ENCODE assay signal across 17 cellular contexts in the genomic region with DNA sequence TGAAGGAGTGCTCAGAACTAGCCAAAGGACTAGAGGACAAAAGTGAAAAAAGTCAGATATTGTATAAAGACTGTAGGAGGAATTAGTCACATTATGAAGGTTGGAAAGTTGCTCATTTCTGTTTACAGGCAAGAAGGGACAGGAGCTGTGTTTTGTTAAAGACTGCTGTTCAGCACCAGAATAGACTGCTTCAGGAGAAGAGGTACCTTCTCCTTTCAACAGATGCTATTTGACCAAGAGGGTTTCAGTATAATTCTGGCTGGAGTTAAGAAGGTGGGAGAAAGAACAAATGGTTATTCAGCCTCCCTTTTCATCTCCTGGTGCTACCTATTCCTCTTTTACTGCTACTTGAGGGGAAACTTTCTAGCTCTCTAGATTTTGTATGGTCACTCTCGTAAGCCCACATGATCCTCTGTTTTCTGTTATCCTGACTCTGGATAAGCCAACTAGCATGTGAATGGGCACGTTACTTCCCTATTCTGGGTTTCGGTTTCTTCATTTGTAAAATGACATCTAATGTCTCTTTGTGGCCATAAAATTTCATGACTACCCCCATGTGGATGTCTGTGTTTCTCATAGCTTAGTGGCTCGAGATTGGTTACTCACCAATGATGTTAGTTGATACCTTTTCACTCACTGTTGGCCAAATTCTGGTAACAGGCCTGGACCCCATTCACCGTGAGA.
DNase-seq lines count a peak whose midpoint lies in the region; ATAC-seq and TF ChIP-seq lines count a peak whose summit lies in the region.
"Had no signal": no experiment of that assay in that cellular context is flagged by ENCODE, and none has a peak within 500 bp of the region (broad histone marks: within the 10 kb centered on the region; RNA-seq: fewer than 3 reads in every experiment).

No MANE protein-coding gene starts in this region.

- H3K4me3 ChIP-seq in OCI-LY3 (ENCODE audit: low read length) (peak overlapping the region; percentile 25; the same call in 1 of the 2 replicates), dorsolateral prefrontal cortex (no peak overlapping the region)
- H3K4me3 ChIP-seq: SJSA1 had no signal

- peaks cover 18% of the 10 kb centered on the region for H3K4me1 ChIP-seq in OCI-LY3 (ENCODE audit: low read length)
- H3K4me1 ChIP-seq: SJSA1 had no signal

- no peaks in the 10 kb centered on the region for H4K20me1 ChIP-seq in OCI-LY3 (ENCODE audit: insufficient read depth, low read length)

- H3K9me3 ChIP-seq in OCI-LY3 (ENCODE audit: insufficient read depth, low read length): no peaks in the 10 kb centered on the region
- H3K9me3 ChIP-seq: SJSA1 had no signal

- H3K79me2 ChIP-seq in OCI-LY3 (ENCODE audit: low read length): no peaks in the 10 kb centered on the region

- H3K36me3 ChIP-seq in OCI-LY3 (replicated peaks; ENCODE audit: low read depth, low read length): no peaks in the 10 kb centered on the region
- H3K36me3 ChIP-seq: SJSA1 had no signal

- intact Hi-C loops in dorsolateral prefrontal cortex (cut with DNase I): no loop called here

- ATAC-seq in GM18907 (IDR thresholded peaks at IDR 0.05; ENCODE audit: unreplicated experiment): peak; percentile 61
- ATAC-seq in HG03135 (IDR thresholded peaks at IDR 0.05; ENCODE audit: unreplicated experiment): no peak

- H3K27me3 ChIP-seq in OCI-LY3 (ENCODE audit: low read depth, low read length) (no peaks in the 10 kb centered on the region), dorsolateral prefrontal cortex (peaks cover 0 to 70% (median 5%) of the 10 kb centered on the region in 45 donors)
- H3K27me3 ChIP-seq: SJSA1 had no signal

- H2AFZ ChIP-seq in OCI-LY3 (ENCODE audit: low read depth, low read length): no peak overlapping the region

- DNase-seq in CD1c-positive myeloid dendritic cell (ENCODE audit: extremely low spot score): peak; percentile 3
- DNase-seq in MV-4-11 (lab: John Stamatoyannopoulos, UW): peak; percentile 84
- no peak for DNase-seq in activated CD4-positive, alpha-beta T cell treated with anti-CD3 and anti-CD28 coated beads, Interleukin-2, amount 50 U/mL, for 4 hours
- DNase-seq in dorsolateral prefrontal cortex: no peak
- DNase-seq in islet precursor cell: no peak
- DNase-seq: COR-L47; KG1; NCI-H1105 treated with DMSO at 0.1 percent for 48 hours; NCI-H1694 treated with DMSO at 0.1 percent for 48 hours; NCI-H2107; NCI-H226; NCI-H524 treated with DMSO at 0.1 percent for 48 hours; NK-92 treated with Interleukin-12 subunit alpha and Interleukin-12 subunit beta, amount 100 ng/mL, for 24 hours had no signal

- H3K4me2 ChIP-seq in OCI-LY3 (ENCODE audit: low read length): peak overlapping the region; percentile 43

- TF ChIP-seq CTCF in OCI-LY3 (IDR thresholded peaks at IDR 0.05; ENCODE audit: low read depth, low read length) (no peak), dorsolateral prefrontal cortex (IDR thresholded peaks at IDR 0.05 in 54 of 56, conservative IDR thresholded peaks at IDR 0.05 in 2 of 56; ENCODE audit: low read depth in 1 of 56, partially characterized antibody in 56 of 56) (no peak)

- H3K27ac ChIP-seq in OCI-LY3 (ENCODE audit: low read length) (no peak overlapping the region; the same call in 1 of the 2 replicates), dorsolateral prefrontal cortex (no peak overlapping the region)
- H3K27ac ChIP-seq: SJSA1 had no signal

- no peak overlapping the region for H3K9ac ChIP-seq in OCI-LY3 (ENCODE audit: low read length)

Comparison
In these comparisons a context has a peak if more than half of its experiments do, and no peak if none do; other contexts are left out.
1. DNase-seq: peak in CD1c-positive myeloid dendritic cell (single experiment) and MV-4-11 (single experiment); none in activated CD4-positive, alpha-beta T cell treated with anti-CD3 and anti-CD28 coated beads, Interleukin-2, amount 50 U/mL, for 4 hours (0 of 2), dorsolateral prefrontal cortex (0 of 10) and islet precursor cell (single experiment).